In genomic region chr7:99272476-99273045, GRCh38 we compare ENCODE assay signal across 1 cellular context.
TF ChIP-seq lines count a peak whose summit lies in the region.

MYH16 (plus strand) TSS chr7:99272839.

TF ChIP-seq in HCT116, 20 proteins besides CTCF, POLR2A, EP300 and RAD21:
- TF ChIP-seq ATF3 (IDR thresholded peaks at IDR 0.05), result no peak
- no peak for TF ChIP-seq EZH2phosphoT487 (IDR thresholded peaks at IDR 0.05; ENCODE audit: borderline replicate concordance)
- TF ChIP-seq ZNF274 (IDR thresholded peaks at IDR 0.05; ENCODE audit: low read depth, low read length), result no peak
- no peak for TF ChIP-seq FOSL1 (IDR thresholded peaks at IDR 0.05; ENCODE audit: low read depth)
- TF ChIP-seq TCF7L2 (IDR thresholded peaks at IDR 0.05; ENCODE audit: borderline replicate concordance, extremely low read depth, insufficient read depth, insufficient read length), result no peak
- no peak for TF ChIP-seq EGR1 (IDR thresholded peaks at IDR 0.05; ENCODE audit: low read depth)
- no peak for TF ChIP-seq SIN3A (IDR thresholded peaks at IDR 0.05; ENCODE audit: low read depth)
- no peak for TF ChIP-seq ELF1 (IDR thresholded peaks at IDR 0.05; ENCODE audit: borderline replicate concordance, low read depth)
- TF ChIP-seq, protein P1, sequence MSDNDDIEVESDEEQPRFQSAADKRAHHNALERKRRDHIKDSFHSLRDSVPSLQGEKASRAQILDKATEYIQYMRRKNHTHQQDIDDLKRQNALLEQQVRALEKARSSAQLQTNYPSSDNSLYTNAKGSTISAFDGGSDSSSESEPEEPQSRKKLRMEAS (IDR thresholded peaks at IDR 0.05), result no peak
- TF ChIP-seq CBX3 (IDR thresholded peaks at IDR 0.05; ENCODE audit: low read depth), result no peak
- TF ChIP-seq SP1 (IDR thresholded peaks at IDR 0.05; ENCODE audit: low read depth), result no peak
- no peak for TF ChIP-seq JUND (IDR thresholded peaks at IDR 0.05)
